ENCODE assay signal across 13 cellular contexts in genomic region chr2:63792523-63792922, GRCh38. TPM values are rescaled to one million over a fixed set of nuclear protein-coding genes. Genes with fewer than 3 reads are reported as not detected.
DNase-seq lines count a peak whose midpoint lies in the region; ATAC-seq and TF ChIP-seq lines count a peak whose summit lies in the region.
"Had no signal": no experiment of that assay in that cellular context is flagged by ENCODE, and none has a peak within 500 bp of the region (broad histone marks: within the 10 kb centered on the region; RNA-seq: fewer than 3 reads in every experiment).

No MANE protein-coding gene starts in this region.

- peak overlapping the region; percentile 43 for H2AK5ac ChIP-seq in mesenchymal stem cell (ENCODE audit: low read length, severe bottlenecking)

- peak overlapping the region; percentile 46 for H3K9ac ChIP-seq in mesenchymal stem cell (ENCODE audit: low read length)

- H3K4me3 ChIP-seq in astrocyte of the spinal cord (ENCODE audit: low read depth, low read length) (no peak overlapping the region), mesenchymal stem cell (ENCODE audit: insufficient read depth in 1 of 2, low read depth in 1 of 2, low read length in 2 of 2) (no peak overlapping the region)
- H3K4me3 ChIP-seq: coronary artery, SK-N-MC had no signal

- peak overlapping the region; percentile 47 for H3K27ac ChIP-seq in mesenchymal stem cell (ENCODE audit: low read length, poor library complexity, severe bottlenecking)
- H3K27ac ChIP-seq: coronary artery, SK-N-MC had no signal

- H2BK15ac ChIP-seq in mesenchymal stem cell (ENCODE audit: low read depth, poor library complexity, severe bottlenecking), result no peak overlapping the region

- no peak overlapping the region for H3K23ac ChIP-seq in mesenchymal stem cell (ENCODE audit: low read length in 2 of 2)

- TF ChIP-seq CTCF in astrocyte of the spinal cord (IDR thresholded peaks at IDR 0.05; ENCODE audit: low read depth, low read length), result no peak

- 67% methylated on average over 2 of the region's 2 CpGs for WGBS in mesenchymal stem cell

- no peaks in the 10 kb centered on the region for H3K27me3 ChIP-seq in mesenchymal stem cell (ENCODE audit: control insufficient read depth in 1 of 2, insufficient read depth in 1 of 2, low read length in 2 of 2)

- peak overlapping the region in 1 of 2 experiments; percentile 51 for H3K18ac ChIP-seq in mesenchymal stem cell (ENCODE audit: low read depth in 1 of 2, low read length in 2 of 2)

- H2BK12ac ChIP-seq in mesenchymal stem cell (ENCODE audit: low read length in 2 of 2), result no peak overlapping the region

- H3K36me3 ChIP-seq in mesenchymal stem cell (ENCODE audit: control insufficient read depth in 1 of 2, insufficient read depth in 2 of 2, low read depth in 1 of 2, low read length in 2 of 2), result no peaks in the 10 kb centered on the region

- no peaks in the 10 kb centered on the region for H3K79me1 ChIP-seq in mesenchymal stem cell (replicated peaks; ENCODE audit: low read length, poor library complexity, severe bottlenecking)

- in situ Hi-C loops in astrocyte of the spinal cord (cut with HindIII; ENCODE audit: low sequenced_read_pairs), result no loop called here

- intact Hi-C loops in sciatic nerve (cut with DNase I), result no loop called here

- H2AFZ ChIP-seq in mesenchymal stem cell (ENCODE audit: low read depth, low read length), result no peak overlapping the region

- no peaks in the 10 kb centered on the region for H3K9me3 ChIP-seq in mesenchymal stem cell (ENCODE audit: control insufficient read depth, low read length)

- H2BK5ac ChIP-seq in mesenchymal stem cell (ENCODE audit: low read depth, low read length, poor library complexity, severe bottlenecking), result no peak overlapping the region

- no peak overlapping the region for H3K14ac ChIP-seq in mesenchymal stem cell (ENCODE audit: low read length in 2 of 2)

- H3K4me1 ChIP-seq in mesenchymal stem cell (ENCODE audit: control insufficient read depth, insufficient read depth, low read depth, low read length), result peaks cover 3% of the 10 kb centered on the region

- no peak for ATAC-seq in HG02642 (IDR thresholded peaks at IDR 0.05; ENCODE audit: poor library complexity, unreplicated experiment)
- no peak for ATAC-seq in sciatic nerve

- H3K4ac ChIP-seq in mesenchymal stem cell (ENCODE audit: low read depth in 1 of 2, low read length in 2 of 2), result peak overlapping the region; percentile 35 to 50

- H2BK120ac ChIP-seq in mesenchymal stem cell (ENCODE audit: low read depth, low read length), result no peak overlapping the region

- no peak overlapping the region for H3K4me2 ChIP-seq in mesenchymal stem cell (ENCODE audit: low read length, poor library complexity, severe bottlenecking)

- no peak overlapping the region for H4K8ac ChIP-seq in mesenchymal stem cell (ENCODE audit: low read length)

- no peak overlapping the region for H4K91ac ChIP-seq in mesenchymal stem cell (ENCODE audit: low read length)

- DNase-seq in COLO829 (ENCODE audit: low spot score), result peak; percentile 46
- DNase-seq in HT1080 (ENCODE audit: low read depth), result peak; percentile 94
- DNase-seq in astrocyte of the spinal cord (ENCODE audit: low read depth, low spot score), result peak; percentile 90
- peak; percentile 79 for DNase-seq in mesenchymal stem cell
- DNase-seq in effector CD4-positive, alpha-beta T cell, result no peak
- no peak for DNase-seq in NCI-H2171 (lab: John Stamatoyannopoulos, UW)
- no peak for DNase-seq in sciatic nerve (ENCODE audit: low spot score)
- DNase-seq: activated CD8-positive, alpha-beta memory T cell treated with anti-CD3 and anti-CD28 coated beads, Interleukin-2, amount 50 U/mL, for 4 hours; H9; nucleus accumbens had no signal

RNA-seq across cellular contexts. Expression of gene UGP2, which starts 49.2 kb away (rescaled TPM):
- 45.1 and 62.2 TPM in 2 replicates for total RNA-seq in HT1080 (2014; rRNA removed; shearing (Covaris generic))
- polyA plus RNA-seq in HT1080 (2015; cell fraction: cytosol; rRNA removed), result 78.8 TPM in 2 replicates
- 86.5 and 87.9 TPM in 2 replicates for polyA plus RNA-seq in HT1080 (2015; cell fraction: nucleus; rRNA removed)
- polyA plus RNA-seq in mesenchymal stem cell (2013, experiment 1 of 2), result 101 TPM
- polyA plus RNA-seq in mesenchymal stem cell (2013, experiment 2 of 2), result 106 TPM
- total RNA-seq in sciatic nerve, result 121 TPM

Comparison
In these comparisons a context has a peak if more than half of its experiments do, and no peak if none do; other contexts are left out.
1. DNase-seq: peak in COLO829 (single experiment), HT1080 (single experiment), astrocyte of the spinal cord (single experiment) and mesenchymal stem cell (single experiment); none in effector CD4-positive, alpha-beta T cell (single experiment), NCI-H2171 (single experiment) and sciatic nerve (single experiment).